ENCODE assay signal across 21 cellular contexts in the genomic region with DNA sequence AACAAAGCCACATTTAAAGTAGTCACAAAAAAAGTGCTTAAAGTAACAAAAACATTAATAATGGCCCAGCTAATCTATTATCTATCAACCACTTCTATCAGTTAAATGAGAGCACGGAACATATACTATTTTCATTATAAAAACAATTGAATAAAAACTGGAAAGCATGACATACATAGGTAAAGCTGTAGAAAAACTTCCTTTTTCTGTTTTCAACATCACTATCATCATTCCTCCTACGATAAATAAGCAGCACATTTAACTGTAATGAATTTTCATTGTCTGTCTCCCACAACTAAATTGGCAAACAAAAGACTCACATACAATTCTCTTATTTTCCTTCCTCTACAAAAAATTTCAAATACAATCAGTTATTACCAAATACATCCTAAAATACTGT.
DNase-seq lines count a peak whose midpoint lies in the region; ATAC-seq, FAIRE-seq and TF ChIP-seq lines count a peak whose summit lies in the region.
"Had no signal": no experiment of that assay in that cellular context is flagged by ENCODE, and none has a peak within 500 bp of the region (broad histone marks: within the 10 kb centered on the region; RNA-seq: fewer than 3 reads in every experiment).

No MANE protein-coding gene starts in this region.

- no peaks in the 10 kb centered on the region for H3K36me3 ChIP-seq in PC-3 (ENCODE audit: low read depth, low read length)
- H3K36me3 ChIP-seq: breast epithelium, tibial artery had no signal

- no peak for TF ChIP-seq CTCF in D721Med (IDR thresholded peaks at IDR 0.05; ENCODE audit: insufficient read depth, missing control alignments)
- TF ChIP-seq CTCF in PC-3 (conservative IDR thresholded peaks at IDR 0.05; ENCODE audit: low read depth, low read length): no peak

- H3K79me2 ChIP-seq in PC-3 (ENCODE audit: low read length): no peaks in the 10 kb centered on the region

- DNase-seq in activated CD4-positive, alpha-beta T cell treated with anti-CD3 and anti-CD28 coated beads, Interleukin-2, amount 10 ng/mL, durations not matched to agents 24 days and 14 days: no peak
- DNase-seq in activated CD4-positive, alpha-beta T cell treated with anti-CD3 and anti-CD28 coated beads for 4 hours: no peak
- DNase-seq in D721Med (ENCODE audit: insufficient read length, low spot score): no peak
- DNase-seq in activated T-helper 1 cell treated with anti-CD3 and anti-CD28 coated beads, Interleukin-12 subunit alpha, Interleukin-12 subunit beta, Interleukin-2, Interleukin-4 antibody, amounts not matched to agents 30 ng/mL and 10 ng/mL and 1 ng/mL, durations not matched to agents 14 hours and 24 hours and 36 hours (ENCODE audit: low spot score): no peak
- no peak for DNase-seq in naive thymus-derived CD8-positive, alpha-beta T cell
- DNase-seq in PC-3: no peak
- DNase-seq in cerebellar cortex (ENCODE audit: low spot score): no peak
- DNase-seq in GM19240 (ENCODE audit: insufficient read length, low spot score): no peak
- DNase-seq: dermis blood vessel endothelial cell, DMS79 treated with DMSO at 0.1 percent for 48 hours, foreskin keratinocyte, kidney glomerular epithelial cell, mesenchymal stem cell, NCI-H774, tibial artery had no signal

- H2AFZ ChIP-seq in PC-3 (ENCODE audit: low read length): no peak overlapping the region

- ATAC-seq in naive thymus-derived CD8-positive, alpha-beta T cell: no peak
- no peak for ATAC-seq in PC-3
- ATAC-seq: A549, foreskin keratinocyte had no signal

- CTCF ChIA-PET in PC-3 (lab: Charles Lee): no interaction called here

- H3K36me3 Mint-ChIP-seq in activated CD4-positive, alpha-beta T cell treated with anti-CD3 and anti-CD28 coated beads, Interleukin-2, amount 10 ng/mL, durations not matched to agents 24 days and 14 days (ENCODE audit: low read depth): peaks cover 7% of the 10 kb centered on the region
- peaks cover 5% of the 10 kb centered on the region for H3K36me3 Mint-ChIP-seq in activated T-helper 1 cell treated with anti-CD3 and anti-CD28 coated beads, Interleukin-12 subunit alpha, Interleukin-12 subunit beta, Interleukin-2, Interleukin-4 antibody, amounts not matched to agents 30 ng/mL and 10 ng/mL and 1 ng/mL, durations not matched to agents 14 hours and 24 hours and 36 hours (ENCODE audit: low read depth)
- no peaks in the 10 kb centered on the region for H3K36me3 Mint-ChIP-seq in naive thymus-derived CD8-positive, alpha-beta T cell
- H3K36me3 Mint-ChIP-seq: CD14-positive monocyte had no signal

- H3K27me3 ChIP-seq in PC-3 (ENCODE audit: low read length): peaks cover 17% of the 10 kb centered on the region; the same call in 1 of the 2 replicates
- H3K27me3 ChIP-seq: breast epithelium, foreskin keratinocyte, tibial artery had no signal

- H3K4me1 ChIP-seq in PC-3 (ENCODE audit: insufficient read depth, low read length): no peaks in the 10 kb centered on the region
- H3K4me1 ChIP-seq: A549, breast epithelium, foreskin keratinocyte, tibial artery had no signal

- H3K27ac ChIP-seq in PC-3 (ENCODE audit: low read length): no peak overlapping the region
- H3K27ac ChIP-seq: A549, breast epithelium, epithelial cell of prostate, foreskin keratinocyte, tibial artery had no signal

- BruUV-seq in PC-3 (replicated peaks; lab: Mats Ljungman, UMichigan): no TSS peak

- no peaks in the 10 kb centered on the region for H3K9me3 ChIP-seq in PC-3 (ENCODE audit: low read length)
- H3K9me3 ChIP-seq: A549, breast epithelium, tibial artery had no signal

- POLR2A ChIA-PET in naive thymus-derived CD8-positive, alpha-beta T cell (lab: Charles Lee): interaction anchor here (0.9 to 1.4 kb wide), 5 partner anchors 13 to 195 kb away, joined by 3 to 8 read pairs (median 4); a partner anchor contains a TSS
- POLR2A ChIA-PET in PC-3 (lab: Charles Lee; ENCODE audit: unreplicated experiment): no interaction called here

- H3K9me3 Mint-ChIP-seq in activated CD4-positive, alpha-beta T cell treated with anti-CD3 and anti-CD28 coated beads, Interleukin-2, amount 10 ng/mL, durations not matched to agents 24 days and 14 days: peaks cover 3% of the 10 kb centered on the region
- peaks cover 5% of the 10 kb centered on the region for H3K9me3 Mint-ChIP-seq in activated T-helper 1 cell treated with anti-CD3 and anti-CD28 coated beads, Interleukin-12 subunit alpha, Interleukin-12 subunit beta, Interleukin-2, Interleukin-4 antibody, amounts not matched to agents 30 ng/mL and 10 ng/mL and 1 ng/mL, durations not matched to agents 14 hours and 24 hours and 36 hours
- H3K9me3 Mint-ChIP-seq in naive thymus-derived CD8-positive, alpha-beta T cell: no peaks in the 10 kb centered on the region
- H3K9me3 Mint-ChIP-seq: CD14-positive monocyte, neural crest cell had no signal

- H3K27ac Mint-ChIP-seq in activated CD4-positive, alpha-beta T cell treated with anti-CD3 and anti-CD28 coated beads, Interleukin-2, amount 10 ng/mL, durations not matched to agents 24 days and 14 days: peak overlapping the region; percentile 35
- no peak overlapping the region for H3K27ac Mint-ChIP-seq in activated T-helper 1 cell treated with anti-CD3 and anti-CD28 coated beads, Interleukin-12 subunit alpha, Interleukin-12 subunit beta, Interleukin-2, Interleukin-4 antibody, amounts not matched to agents 30 ng/mL and 10 ng/mL and 1 ng/mL, durations not matched to agents 14 hours and 24 hours and 36 hours
- H3K27ac Mint-ChIP-seq in naive thymus-derived CD8-positive, alpha-beta T cell: peak overlapping the region; percentile 24 to 95 (median 88)
- H3K27ac Mint-ChIP-seq: CD14-positive monocyte had no signal

- H4K20me1 ChIP-seq in PC-3 (ENCODE audit: low read length): no peaks in the 10 kb centered on the region

- no peak overlapping the region for H3K4me2 ChIP-seq in PC-3 (ENCODE audit: low read length)
- H3K4me2 ChIP-seq: A549 had no signal

- H3K9me2 ChIP-seq in PC-3 (replicated peaks; ENCODE audit: low read length): no peaks in the 10 kb centered on the region

- peak overlapping the region; percentile 41 for H3K4me3 Mint-ChIP-seq in activated CD4-positive, alpha-beta T cell treated with anti-CD3 and anti-CD28 coated beads, Interleukin-2, amount 10 ng/mL, durations not matched to agents 24 days and 14 days
- H3K4me3 Mint-ChIP-seq in activated T-helper 1 cell treated with anti-CD3 and anti-CD28 coated beads, Interleukin-12 subunit alpha, Interleukin-12 subunit beta, Interleukin-2, Interleukin-4 antibody, amounts not matched to agents 30 ng/mL and 10 ng/mL and 1 ng/mL, durations not matched to agents 14 hours and 24 hours and 36 hours: peak overlapping the region; percentile 23
- H3K4me3 Mint-ChIP-seq in naive thymus-derived CD8-positive, alpha-beta T cell: peak overlapping the region in 9 of 10 donors; percentile 3 to 80 (median 51)
- H3K4me3 Mint-ChIP-seq: CD14-positive monocyte, neural crest cell had no signal

- H3K4me1 Mint-ChIP-seq in activated CD4-positive, alpha-beta T cell treated with anti-CD3 and anti-CD28 coated beads, Interleukin-2, amount 10 ng/mL, durations not matched to agents 24 days and 14 days: peaks cover 34% of the 10 kb centered on the region
- peaks cover 39% of the 10 kb centered on the region for H3K4me1 Mint-ChIP-seq in activated T-helper 1 cell treated with anti-CD3 and anti-CD28 coated beads, Interleukin-12 subunit alpha, Interleukin-12 subunit beta, Interleukin-2, Interleukin-4 antibody, amounts not matched to agents 30 ng/mL and 10 ng/mL and 1 ng/mL, durations not matched to agents 14 hours and 24 hours and 36 hours (ENCODE audit: low read depth)
- peaks cover 18 to 68% (median 51%) of the 10 kb centered on the region in 4 donors for H3K4me1 Mint-ChIP-seq in naive thymus-derived CD8-positive, alpha-beta T cell
- H3K4me1 Mint-ChIP-seq: CD14-positive monocyte had no signal

- H3F3A ChIP-seq in PC-3 (ENCODE audit: low read length, unreplicated experiment): no peaks in the 10 kb centered on the region

- intact Hi-C loops in activated CD4-positive, alpha-beta T cell treated with anti-CD3 and anti-CD28 coated beads, Interleukin-2, amount 10 ng/mL, durations not matched to agents 24 days and 14 days (cut with micrococcal nuclease): loop anchor here (1.0 to 5.0 kb wide), 5 partner anchors 10 to 170 kb away; a partner anchor contains a TSS
- intact Hi-C loops in activated T-helper 1 cell treated with anti-CD3 and anti-CD28 coated beads, Interleukin-12 subunit alpha, Interleukin-12 subunit beta, Interleukin-2, Interleukin-4 antibody, amounts not matched to agents 30 ng/mL and 10 ng/mL and 1 ng/mL, durations not matched to agents 14 hours and 24 hours and 36 hours (cut with micrococcal nuclease): loop anchor here (1.0 to 5.0 kb wide), 12 partner anchors 8 to 250 kb away; a partner anchor contains a TSS
- intact Hi-C loops in PC-3 (cut with micrococcal nuclease): no loop called here

- no peaks in the 10 kb centered on the region for H3K27me3 Mint-ChIP-seq in activated CD4-positive, alpha-beta T cell treated with anti-CD3 and anti-CD28 coated beads, Interleukin-2, amount 10 ng/mL, durations not matched to agents 24 days and 14 days
- H3K27me3 Mint-ChIP-seq in activated T-helper 1 cell treated with anti-CD3 and anti-CD28 coated beads, Interleukin-12 subunit alpha, Interleukin-12 subunit beta, Interleukin-2, Interleukin-4 antibody, amounts not matched to agents 30 ng/mL and 10 ng/mL and 1 ng/mL, durations not matched to agents 14 hours and 24 hours and 36 hours (ENCODE audit: insufficient read depth): peaks cover 4% of the 10 kb centered on the region
- no peaks in the 10 kb centered on the region for H3K27me3 Mint-ChIP-seq in naive thymus-derived CD8-positive, alpha-beta T cell

- H3K9ac ChIP-seq in PC-3 (ENCODE audit: low read length): no peak overlapping the region

- H3K4me3 ChIP-seq in PC-3 (ENCODE audit: low read length): no peak overlapping the region
- H3K4me3 ChIP-seq: A549, breast epithelium, tibial artery had no signal

- FAIRE-seq in D721Med (lab: Jason Lieb, UNC): peak; percentile 74
- FAIRE-seq: A549, H54 had no signal
